ENCODE assay signal across 31 cellular contexts in genomic region chr10:68288680-68289079, GRCh38. TPM values are rescaled to one million over a fixed set of nuclear protein-coding genes. Genes with fewer than 3 reads are reported as not detected.
"Had no signal": no experiment of that assay in that cellular context is flagged by ENCODE, and none has a peak within 500 bp of the region (broad histone marks: within the 10 kb centered on the region; RNA-seq: fewer than 3 reads in every experiment).

No MANE protein-coding gene starts in this region.

- H3K4me1 ChIP-seq: ascending aorta had no signal

- H3K9me3 ChIP-seq: ascending aorta had no signal

- DNase-seq: activated CD4-positive, alpha-beta memory T cell treated with anti-CD3 and anti-CD28 coated beads for 36 hours; activated CD4-positive, alpha-beta T cell treated with anti-CD3 and anti-CD28 coated beads for 36 hours; activated CD4-positive, alpha-beta T cell treated with anti-CD3 and anti-CD28 coated beads, Interleukin-2, amount 10 ng/mL, durations not matched to agents 24 days and 14 days; activated CD4-positive, CD25-positive, alpha-beta regulatory T cell; activated CD4-positive, CD25-positive, alpha-beta regulatory T cell treated with anti-CD3 and anti-CD28 coated beads, Interleukin-2, amount 50 U/mL, for 72 hours; activated CD8-positive, alpha-beta memory T cell treated with anti-CD3 and anti-CD28 coated beads, Interleukin-2, amount 10 ng/mL, durations not matched to agents 7 days and 5 days; activated CD8-positive, alpha-beta memory T cell treated with anti-CD3 and anti-CD28 coated beads, Interleukin-2, amount 50 U/mL, for 4 hours; activated CD8-positive, alpha-beta T cell treated with anti-CD3 and anti-CD28 coated beads, Interleukin-2, amount 10 ng/mL, durations not matched to agents 7 days and 5 days; activated gamma-delta T cell; activated naive CD4-positive, alpha-beta T cell; activated naive CD4-positive, alpha-beta T cell treated with anti-CD3 and anti-CD28 coated beads, Interleukin-2, amount 10 ng/mL, durations not matched to agents 7 days and 5 days; activated naive CD8-positive, alpha-beta T cell treated with anti-CD3 and anti-CD28 coated beads, Interleukin-2, amount 10 ng/mL, durations not matched to agents 7 days and 5 days; activated T-cell treated with anti-CD3 and anti-CD28 coated beads for 4 hours; activated T-cell treated with anti-CD3 and anti-CD28 coated beads, Interleukin-2, amount 50 U/mL, for 24 hours; activated T-cell treated with anti-CD3 and anti-CD28 coated beads, Interleukin-2, amount 50 U/mL, for 72 hours; dorsolateral prefrontal cortex; effector memory CD4-positive, alpha-beta T cell; endodermal cell; foreskin fibroblast; head of caudate nucleus; T-helper 1 cell; T-helper 17 cell; T1000 had no signal

- H3K27me3 ChIP-seq: ascending aorta, dorsolateral prefrontal cortex had no signal

- H3K27ac ChIP-seq: ascending aorta, coronary artery, dorsolateral prefrontal cortex had no signal

- H3K36me3 ChIP-seq: ascending aorta had no signal

- H3K4me3 ChIP-seq: ascending aorta, coronary artery, dorsolateral prefrontal cortex had no signal

- ATAC-seq: activated CD4-positive, alpha-beta T cell treated with anti-CD3 and anti-CD28 coated beads for 36 hours; activated CD8-positive, alpha-beta memory T cell treated with anti-CD3 and anti-CD28 coated beads, Interleukin-2, amount 10 ng/mL, durations not matched to agents 7 days and 5 days; activated CD8-positive, alpha-beta T cell treated with anti-CD3 and anti-CD28 coated beads, Interleukin-2, amount 10 ng/mL, durations not matched to agents 7 days and 5 days; activated naive CD4-positive, alpha-beta T cell treated with anti-CD3 and anti-CD28 coated beads, Interleukin-2, amount 50 U/mL, for 72 hours; activated T-cell treated with anti-CD3 and anti-CD28 coated beads, Interleukin-2, amount 50 U/mL, for 72 hours; esophagus mucosa; T-helper 17 cell had no signal

RNA-seq across cellular contexts. Expression of gene ATOH7, which starts 56.8 kb away (rescaled TPM):
- total RNA-seq: activated CD4-positive, alpha-beta memory T cell treated with anti-CD3 and anti-CD28 coated beads for 36 hours; activated CD4-positive, alpha-beta T cell treated with anti-CD3 and anti-CD28 coated beads for 36 hours; activated CD4-positive, alpha-beta T cell treated with anti-CD3 and anti-CD28 coated beads, Interleukin-2, amount 10 ng/mL, durations not matched to agents 24 days and 14 days; activated CD8-positive, alpha-beta memory T cell treated with anti-CD3 and anti-CD28 coated beads for 36 hours; activated CD8-positive, alpha-beta memory T cell treated with anti-CD3 and anti-CD28 coated beads, Interleukin-2, amount 10 ng/mL, durations not matched to agents 7 days and 5 days; activated CD8-positive, alpha-beta T cell treated with anti-CD3 and anti-CD28 coated beads, Interleukin-2, amount 10 ng/mL, durations not matched to agents 7 days and 5 days; activated naive CD4-positive, alpha-beta T cell treated with anti-CD3 and anti-CD28 coated beads, Interleukin-2, amount 50 U/mL, for 72 hours; activated naive CD8-positive, alpha-beta T cell treated with anti-CD3 and anti-CD28 coated beads, Interleukin-2, amount 10 ng/mL, durations not matched to agents 7 days and 5 days; activated T-cell treated with anti-CD3 and anti-CD28 coated beads, Interleukin-2, amount 50 U/mL, for 72 hours; ascending aorta; bronchial epithelial cell; cardiac septum; epithelial cell of proximal tubule; esophagus mucosa; T-helper 17 cell had no signal
